In the genomic region with DNA sequence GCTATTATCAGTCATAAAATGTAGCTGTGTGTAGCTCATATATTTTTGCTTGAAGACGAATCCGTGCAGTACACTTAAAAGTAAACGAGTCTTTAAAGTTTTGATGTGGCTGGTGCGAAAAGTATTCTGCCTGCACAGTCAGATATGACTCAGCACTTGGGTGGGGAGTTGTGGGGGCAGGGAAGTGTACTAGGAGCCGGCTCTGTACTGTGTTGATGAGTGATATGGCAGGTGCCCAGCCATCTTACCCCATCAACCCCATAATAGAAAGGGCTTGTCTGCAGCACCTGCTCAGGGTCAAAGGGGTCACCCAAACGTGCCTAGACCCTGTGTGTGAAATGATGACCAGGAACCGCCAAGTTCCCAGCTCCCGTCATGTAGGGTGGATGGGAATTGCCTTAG, we compare ENCODE assay signal across 8 cellular contexts.
DNase-seq lines count a peak whose midpoint lies in the region; ATAC-seq lines count a peak whose summit lies in the region.

No MANE protein-coding gene starts in this region.

- H3K27ac Mint-ChIP-seq in stimulated activated naive CD8-positive, alpha-beta T cell treated with anti-CD3 and anti-CD28 coated beads, Interleukin-15, amount 100 ng/mL, for 72 hours: no peak overlapping the region

- peaks cover 32% of the 10 kb centered on the region for H3K4me1 Mint-ChIP-seq in stimulated activated naive CD8-positive, alpha-beta T cell treated with anti-CD3 and anti-CD28 coated beads, Interleukin-15, amount 100 ng/mL, for 72 hours

- H3K4me3 Mint-ChIP-seq in stimulated activated naive CD8-positive, alpha-beta T cell treated with anti-CD3 and anti-CD28 coated beads, Interleukin-15, amount 100 ng/mL, for 72 hours: no peak overlapping the region

- no peaks in the 10 kb centered on the region for H3K9me3 Mint-ChIP-seq in stimulated activated naive CD8-positive, alpha-beta T cell treated with anti-CD3 and anti-CD28 coated beads, Interleukin-15, amount 100 ng/mL, for 72 hours

- DNase-seq in COLO668 (lab: John Stamatoyannopoulos, UW; ENCODE audit: unreplicated experiment) (peak; percentile 23), OCI-M1 (lab: John Stamatoyannopoulos, UW) (peak; percentile 85), kidney glomerular epithelial cell (lab: John Stamatoyannopoulos, UW) (peak; percentile 48)
- DNase-seq in activated gamma-delta T cell treated with anti-CD3 and anti-CD28 coated beads, Interleukin-2, amount 50 U/mL, for 16 hours (ENCODE audit: low read depth): peak; percentile 59
- peak; percentile 57 to 75 for DNase-seq in stimulated activated naive CD8-positive, alpha-beta T cell treated with anti-CD3 and anti-CD28 coated beads, Interleukin-15, amount 100 ng/mL, for 72 hours

- ATAC-seq in GM21723 (IDR thresholded peaks at IDR 0.05; ENCODE audit: unreplicated experiment): peak; percentile 70
- ATAC-seq in stimulated activated naive CD8-positive, alpha-beta T cell treated with anti-CD3 and anti-CD28 coated beads, Interleukin-15, amount 100 ng/mL, for 72 hours: peak; percentile 96
- ATAC-seq in GM19467 (IDR thresholded peaks at IDR 0.05; ENCODE audit: unreplicated experiment): no peak
- ATAC-seq in HG03135 (IDR thresholded peaks at IDR 0.05; ENCODE audit: unreplicated experiment): no peak

- peaks cover 34% of the 10 kb centered on the region for H3K27me3 Mint-ChIP-seq in stimulated activated naive CD8-positive, alpha-beta T cell treated with anti-CD3 and anti-CD28 coated beads, Interleukin-15, amount 100 ng/mL, for 72 hours

Comparison
In these comparisons a context has a peak if more than half of its experiments do, and no peak if none do; other contexts are left out.
1. DNase-seq: peak in every context shown above with its lines; median percentile 85 in OCI-M1; 66 in stimulated activated naive CD8-positive, alpha-beta T cell treated with anti-CD3 and anti-CD28 coated beads, Interleukin-15, amount 100 ng/mL, for 72 hours; 59 in activated gamma-delta T cell treated with anti-CD3 and anti-CD28 coated beads, Interleukin-2, amount 50 U/mL, for 16 hours; 48 in kidney glomerular epithelial cell; 23 in COLO668.
2. ATAC-seq: peak in GM21723 (single experiment) and stimulated activated naive CD8-positive, alpha-beta T cell treated with anti-CD3 and anti-CD28 coated beads, Interleukin-15, amount 100 ng/mL, for 72 hours (single experiment); none in GM19467 (single experiment) and HG03135 (single experiment).